In the genomic region with DNA sequence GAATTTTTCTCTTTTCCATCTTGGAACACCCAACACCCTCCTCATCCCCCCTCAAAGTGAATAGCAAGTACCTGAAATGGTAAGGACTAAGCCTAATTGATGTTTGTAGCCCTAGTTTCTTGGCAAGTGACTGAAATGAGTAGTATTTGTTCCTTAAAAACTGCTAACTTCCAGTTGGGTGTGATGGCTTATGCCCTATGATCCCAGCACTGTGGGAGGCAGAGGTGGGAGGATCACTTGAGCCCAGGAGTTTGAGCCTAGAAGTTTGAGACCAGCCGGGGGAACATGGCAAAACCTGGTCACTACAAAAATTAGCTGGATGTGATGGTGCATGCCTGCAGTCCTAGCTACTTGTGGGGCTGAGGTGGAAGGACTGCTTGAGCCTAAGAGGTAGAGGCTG, we compare ENCODE assay signal across 19 cellular contexts. TPM values are rescaled to one million over a fixed set of nuclear protein-coding genes. Genes with fewer than 3 reads are reported as not detected.
DNase-seq lines count a peak whose midpoint lies in the region; ATAC-seq and TF ChIP-seq lines count a peak whose summit lies in the region.
"Had no signal": no experiment of that assay in that cellular context is flagged by ENCODE, and none has a peak within 500 bp of the region (broad histone marks: within the 10 kb centered on the region; RNA-seq: fewer than 3 reads in every experiment).

No MANE protein-coding gene starts in this region.

- no peaks in the 10 kb centered on the region for H3K9me3 ChIP-seq in CD4-positive, CD25-positive, alpha-beta regulatory T cell (ENCODE audit: control insufficient read depth in 2 of 2, low read length in 2 of 2)
- no peaks in the 10 kb centered on the region for H3K9me3 ChIP-seq in gastrocnemius medialis
- H3K9me3 ChIP-seq: BE2C, Caco-2 had no signal

- no peaks in the 10 kb centered on the region for H3K4me1 Mint-ChIP-seq in CD14-positive monocyte
- H3K4me1 Mint-ChIP-seq in CD4-positive, CD25-positive, alpha-beta regulatory T cell: peaks cover 3 to 11% (median 7%) of the 10 kb centered on the region in 4 donors
- H3K4me1 Mint-ChIP-seq in activated CD8-positive, alpha-beta T cell treated with anti-CD3 and anti-CD28 coated beads, Interleukin-2, amount 10 ng/mL, durations not matched to agents 7 days and 5 days (ENCODE audit: low read depth): no peaks in the 10 kb centered on the region

- no peak for TF ChIP-seq POLR2A in GM18505 (IDR thresholded peaks at IDR 0.05; ENCODE audit: borderline replicate concordance, extremely low read depth, insufficient read depth, insufficient read length)
- no peak for TF ChIP-seq POLR2A in gastrocnemius medialis (IDR thresholded peaks at IDR 0.05)

- DNase-seq in CD14-positive monocyte (ENCODE audit: low spot score): no peak
- DNase-seq in CD4-positive, CD25-positive, alpha-beta regulatory T cell: no peak
- no peak for DNase-seq in activated CD8-positive, alpha-beta T cell treated with anti-CD3 and anti-CD28 coated beads, Interleukin-2, amount 10 ng/mL, durations not matched to agents 7 days and 5 days
- DNase-seq in left colon: no peak
- DNase-seq in gastrocnemius medialis: no peak
- DNase-seq: BE2C; Caco-2; CD4-positive, alpha-beta memory T cell; DMS 273 treated with DMSO at 0.1 percent for 48 hours; DND-41; Kasumi-1; NCI-H1694 treated with DMSO at 0.1 percent for 48 hours; NCI-H2081 treated with DMSO at 0.1 percent for 48 hours; NCI-H446; NCI-H526; Right ventricle myocardium superior had no signal

- in situ Hi-C loops in gastrocnemius medialis (cut with MboI; ENCODE audit: low sequenced_read_pairs in 4 of 4): no loop called here

- H3K4me1 ChIP-seq in CD4-positive, CD25-positive, alpha-beta regulatory T cell (ENCODE audit: control insufficient read depth, insufficient read depth, low read length, poor library complexity, severe bottlenecking): no peaks in the 10 kb centered on the region
- H3K4me1 ChIP-seq in gastrocnemius medialis: no peaks in the 10 kb centered on the region
- H3K4me1 ChIP-seq: BE2C, Caco-2 had no signal

- no peak overlapping the region for H3K4me3 ChIP-seq in CD4-positive, CD25-positive, alpha-beta regulatory T cell (ENCODE audit: low read depth, low read length)
- H3K4me3 ChIP-seq in gastrocnemius medialis: no peak overlapping the region
- H3K4me3 ChIP-seq: GM12878 had no signal

- POLR2A ChIA-PET in activated CD8-positive, alpha-beta T cell treated with anti-CD3 and anti-CD28 coated beads, Interleukin-2, amount 10 ng/mL, durations not matched to agents 7 days and 5 days (lab: Charles Lee): no interaction called here

- intact Hi-C loops in CD14-positive monocyte (cut with micrococcal nuclease): no loop called here
- intact Hi-C loops in left colon (cut with DNase I, micrococcal nuclease): no loop called here
- intact Hi-C loops in gastrocnemius medialis (cut with DNase I; ENCODE audit: low total_unique reads): no loop called here

- H3K27ac ChIP-seq in CD4-positive, CD25-positive, alpha-beta regulatory T cell (ENCODE audit: insufficient read depth, low read length, poor library complexity, severe bottlenecking): no peak overlapping the region
- no peak overlapping the region for H3K27ac ChIP-seq in gastrocnemius medialis

- no peak for TF ChIP-seq CTCF in CD14-positive monocyte (IDR thresholded peaks at IDR 0.05)
- TF ChIP-seq CTCF in gastrocnemius medialis (IDR thresholded peaks at IDR 0.05 in 4 of 5, conservative IDR thresholded peaks at IDR 0.05 in 1 of 5): no peak

- no peak overlapping the region for H3K4me3 Mint-ChIP-seq in CD14-positive monocyte
- H3K4me3 Mint-ChIP-seq in CD4-positive, CD25-positive, alpha-beta regulatory T cell: no peak overlapping the region
- H3K4me3 Mint-ChIP-seq in activated CD8-positive, alpha-beta T cell treated with anti-CD3 and anti-CD28 coated beads, Interleukin-2, amount 10 ng/mL, durations not matched to agents 7 days and 5 days: no peak overlapping the region
- H3K4me3 Mint-ChIP-seq: CD4-positive, alpha-beta memory T cell had no signal

- CTCF ChIA-PET in activated CD8-positive, alpha-beta T cell treated with anti-CD3 and anti-CD28 coated beads, Interleukin-2, amount 10 ng/mL, durations not matched to agents 7 days and 5 days (lab: Charles Lee): interaction anchor here (1.7 kb wide), 1 partner anchor 89 kb away, joined by 4 read pairs; no protein-coding TSS in a partner anchor

- ATAC-seq in CD4-positive, CD25-positive, alpha-beta regulatory T cell (ENCODE audit: low read depth in 2 of 2): no peak
- no peak for ATAC-seq in activated CD8-positive, alpha-beta T cell treated with anti-CD3 and anti-CD28 coated beads, Interleukin-2, amount 10 ng/mL, durations not matched to agents 7 days and 5 days
- ATAC-seq in left colon (peak; percentile 56), GM18505 (IDR thresholded peaks at IDR 0.05; ENCODE audit: unreplicated experiment) (no peak), GM21381 (IDR thresholded peaks at IDR 0.05; ENCODE audit: unreplicated experiment) (no peak), gastrocnemius medialis (no peak)
- ATAC-seq: GM12878 had no signal

- peak overlapping the region in 5 of 7 donors; percentile 5 to 44 (median 36) for H3K27ac Mint-ChIP-seq in CD14-positive monocyte
- H3K27ac Mint-ChIP-seq in CD4-positive, CD25-positive, alpha-beta regulatory T cell: peak overlapping the region in 2 of 3 donors; percentile 26 to 79
- peak overlapping the region; percentile 54 for H3K27ac Mint-ChIP-seq in activated CD8-positive, alpha-beta T cell treated with anti-CD3 and anti-CD28 coated beads, Interleukin-2, amount 10 ng/mL, durations not matched to agents 7 days and 5 days

- peaks cover 95% of the 10 kb centered on the region for H3K36me3 ChIP-seq in CD4-positive, CD25-positive, alpha-beta regulatory T cell (ENCODE audit: control insufficient read depth, insufficient read depth, low read length)
- peaks cover 0 to 96% of the 10 kb centered on the region in 2 donors for H3K36me3 ChIP-seq in gastrocnemius medialis

- H3K9me3 Mint-ChIP-seq in CD14-positive monocyte: peaks cover 0 to 1% (median 0%) of the 10 kb centered on the region in 7 donors
- no peaks in the 10 kb centered on the region for H3K9me3 Mint-ChIP-seq in CD4-positive, CD25-positive, alpha-beta regulatory T cell
- no peaks in the 10 kb centered on the region for H3K9me3 Mint-ChIP-seq in activated CD8-positive, alpha-beta T cell treated with anti-CD3 and anti-CD28 coated beads, Interleukin-2, amount 10 ng/mL, durations not matched to agents 7 days and 5 days (ENCODE audit: insufficient read depth)

- H3K27me3 Mint-ChIP-seq in CD14-positive monocyte (ENCODE audit: low read depth in 3 of 3): no peaks in the 10 kb centered on the region
- H3K27me3 Mint-ChIP-seq in CD4-positive, CD25-positive, alpha-beta regulatory T cell: no peaks in the 10 kb centered on the region
- H3K27me3 Mint-ChIP-seq in activated CD8-positive, alpha-beta T cell treated with anti-CD3 and anti-CD28 coated beads, Interleukin-2, amount 10 ng/mL, durations not matched to agents 7 days and 5 days (ENCODE audit: low read depth): no peaks in the 10 kb centered on the region
- H3K27me3 Mint-ChIP-seq: CD4-positive, alpha-beta memory T cell had no signal

- H3K27me3 ChIP-seq in CD4-positive, CD25-positive, alpha-beta regulatory T cell (ENCODE audit: control insufficient read depth, insufficient read depth, low read length): no peaks in the 10 kb centered on the region
- H3K27me3 ChIP-seq in gastrocnemius medialis: no peaks in the 10 kb centered on the region
- H3K27me3 ChIP-seq: BE2C had no signal

- peaks cover 77 to 93% of the 10 kb centered on the region in 2 donors for H3K36me3 Mint-ChIP-seq in CD14-positive monocyte
- peaks cover 46% of the 10 kb centered on the region for H3K36me3 Mint-ChIP-seq in CD4-positive, CD25-positive, alpha-beta regulatory T cell
- peaks cover 55% of the 10 kb centered on the region for H3K36me3 Mint-ChIP-seq in activated CD8-positive, alpha-beta T cell treated with anti-CD3 and anti-CD28 coated beads, Interleukin-2, amount 10 ng/mL, durations not matched to agents 7 days and 5 days (ENCODE audit: low read depth)

RNA-seq across cellular contexts. Expression of a gene that starts 44.1 kb away (rescaled TPM):
- polyA plus RNA-seq in CD14-positive monocyte: 10 to 100 TPM; 62.3 to 81.8 TPM
- total RNA-seq in CD4-positive, CD25-positive, alpha-beta regulatory T cell: 63.6 TPM
- polyA plus RNA-seq in CD4-positive, CD25-positive, alpha-beta regulatory T cell: 10 to 100 TPM; 68.6 to 84.8 (median 75.4) TPM
- 10 to 100 TPM; 46.3 to 48.7 TPM for total RNA-seq in activated CD8-positive, alpha-beta T cell treated with anti-CD3 and anti-CD28 coated beads, Interleukin-2, amount 10 ng/mL, durations not matched to agents 7 days and 5 days
- total RNA-seq in left colon (10 to 100 TPM; 45.7 to 48.6 TPM), gastrocnemius medialis (100 to 1,000 TPM in 1 of 4 donors, 10 to 100 TPM in 3; 84.0 to 109 (median 89.4) TPM)
